In the genomic region with DNA sequence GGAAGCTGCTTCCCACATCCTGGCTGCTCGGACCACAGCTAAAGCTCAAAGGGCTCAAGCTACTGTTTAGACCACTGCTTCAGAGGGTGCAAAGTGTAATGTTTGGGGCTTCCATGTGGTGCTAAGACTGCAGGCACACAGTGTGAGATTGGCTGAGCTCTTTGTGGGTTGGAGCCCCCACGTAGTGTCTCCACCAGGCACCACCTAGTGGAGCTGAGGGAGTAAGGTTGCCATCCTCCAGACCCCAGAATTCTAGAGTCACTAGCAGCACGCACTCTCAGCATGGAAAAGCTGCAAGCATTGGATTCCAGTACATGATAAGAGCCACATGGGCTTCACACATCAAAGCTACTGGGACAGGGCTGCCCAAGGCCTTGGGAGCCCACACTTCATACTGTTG, we compare ENCODE assay signal across 17 cellular contexts. TPM values are rescaled to one million over a fixed set of nuclear protein-coding genes. Genes with fewer than 3 reads are reported as not detected.
A peak's percentile ranks its signal among the peaks of the same experiment; 100 is the strongest.
DNase-seq lines count a peak whose midpoint lies in the region; ATAC-seq and TF ChIP-seq lines count a peak whose summit lies in the region.
"Had no signal": no experiment of that assay in that cellular context is flagged by ENCODE, and none has a peak within 500 bp of the region (broad histone marks: within the 10 kb centered on the region; RNA-seq: fewer than 3 reads in every experiment).

No MANE protein-coding gene starts in this region.

- H3K4me3 ChIP-seq in Loucy (ENCODE audit: low read length, poor library complexity, severe bottlenecking) (no peak overlapping the region), WERI-Rb-1 (ENCODE audit: low read depth, low read length) (no peak overlapping the region), mesendoderm (ENCODE audit: low read length) (no peak overlapping the region)
- H3K4me3 ChIP-seq: SK-N-MC had no signal

- no peak for ATAC-seq in HG03025 (IDR thresholded peaks at IDR 0.05; ENCODE audit: low FRiP score, unreplicated experiment)
- no peak for ATAC-seq in HG02678 (IDR thresholded peaks at IDR 0.05; ENCODE audit: unreplicated experiment)

- no peak overlapping the region for H3K9ac ChIP-seq in Loucy (ENCODE audit: low read depth, low read length, poor library complexity, severe bottlenecking)
- H3K9ac ChIP-seq in mesendoderm (ENCODE audit: low read length) = no peak overlapping the region

- H3K18ac ChIP-seq in mesendoderm (ENCODE audit: low read length) = no peak overlapping the region

- no peaks in the 10 kb centered on the region for H3K79me1 ChIP-seq in mesendoderm (ENCODE audit: low read length)

- H3K79me2 ChIP-seq in Loucy (ENCODE audit: insufficient read depth, low read length) = peaks cover 45% of the 10 kb centered on the region
- H3K79me2 ChIP-seq in mesendoderm (ENCODE audit: control insufficient read depth, insufficient read depth, low read length) = no peaks in the 10 kb centered on the region

- H4K20me1 ChIP-seq in Loucy (ENCODE audit: insufficient read depth, low read length, poor library complexity, severe bottlenecking) = peaks cover 39% of the 10 kb centered on the region

- H3K27ac ChIP-seq in WERI-Rb-1 (no peak overlapping the region), mesendoderm (ENCODE audit: low read depth, low read length) (no peak overlapping the region)
- H3K27ac ChIP-seq: HL-60, SK-N-MC had no signal

- no peak overlapping the region for H3K4ac ChIP-seq in mesendoderm (ENCODE audit: low read depth, low read length)

- H3K56ac ChIP-seq in mesendoderm (ENCODE audit: low read length) = no peak overlapping the region

- H3K4me1 ChIP-seq in Loucy (ENCODE audit: insufficient read depth, low read length, poor library complexity, severe bottlenecking) = peaks cover 11% of the 10 kb centered on the region
- H3K4me1 ChIP-seq in mesendoderm (ENCODE audit: control insufficient read depth, low read depth, low read length) = no peaks in the 10 kb centered on the region

- no peak overlapping the region for H2AFZ ChIP-seq in Loucy (ENCODE audit: low read length)

- no peaks in the 10 kb centered on the region for H3K9me2 ChIP-seq in Loucy (replicated peaks; ENCODE audit: low read depth, low read length)

- H3K23ac ChIP-seq in mesendoderm (ENCODE audit: low read length) = no peak overlapping the region

- H2AK5ac ChIP-seq in mesendoderm (ENCODE audit: low read length) = no peak overlapping the region

- DNase-seq in DMS 273 (lab: John Stamatoyannopoulos, UW; ENCODE audit: unreplicated experiment) = peak; percentile 12
- no peak for DNase-seq in DMS 273 treated with DMSO at 0.1 percent for 48 hours (lab: John Stamatoyannopoulos, UW)
- DNase-seq in WERI-Rb-1 = no peak
- DNase-seq in mesendoderm = peak; percentile 51
- DNase-seq in T-helper 2 cell = no peak
- DNase-seq: 8988T, DMS153, GF-D8, NCI-H1105 treated with DMSO at 0.1 percent for 48 hours, NCI-H1694 treated with DMSO at 0.1 percent for 48 hours, NCI-H2227 treated with DMSO at 0.1 percent for 48 hours, Right ventricle myocardium superior had no signal

- no peak overlapping the region for H4K5ac ChIP-seq in mesendoderm (ENCODE audit: low read length)

- no peak overlapping the region for H2BK15ac ChIP-seq in mesendoderm (replicated peaks; ENCODE audit: low read depth)

- TF ChIP-seq CTCF in Loucy (conservative IDR thresholded peaks at IDR 0.05; ENCODE audit: low read length) = peak; percentile 52
- peak; percentile 53; the same call in 1 of the 2 replicates for TF ChIP-seq CTCF in WERI-Rb-1 (IDR thresholded peaks at IDR 0.05; ENCODE audit: low read depth, low read length)

- WGBS in mesendoderm (ENCODE audit: extremely low coverage, insufficient coverage, low lambda C conversion rate) = no CpG with 5 or more reads among the region's 3 CpGs

- H3F3A ChIP-seq in Loucy (ENCODE audit: low read depth) = no peaks in the 10 kb centered on the region

- H3K4me2 ChIP-seq in Loucy (ENCODE audit: low read depth, low read length, poor library complexity, severe bottlenecking) (no peak overlapping the region), mesendoderm (ENCODE audit: low read length) (no peak overlapping the region)

- no peak overlapping the region for H4K8ac ChIP-seq in mesendoderm (ENCODE audit: low read depth, low read length)

- H3K27me3 ChIP-seq in Loucy (ENCODE audit: insufficient read depth, low read length, poor library complexity, severe bottlenecking) (no peaks in the 10 kb centered on the region), WERI-Rb-1 (ENCODE audit: insufficient read depth, low read depth, severe bottlenecking) (peaks cover 7% of the 10 kb centered on the region), mesendoderm (ENCODE audit: insufficient read depth, low read length, poor library complexity) (no peaks in the 10 kb centered on the region)

- H2BK5ac ChIP-seq in mesendoderm (ENCODE audit: low read length) = no peak overlapping the region

- H2BK120ac ChIP-seq in mesendoderm (ENCODE audit: low read depth, low read length) = no peak overlapping the region

- no peaks in the 10 kb centered on the region for H3K9me3 ChIP-seq in Loucy (ENCODE audit: insufficient read depth, low read depth, low read length)
- H3K9me3 ChIP-seq in WERI-Rb-1 (ENCODE audit: severe bottlenecking) = no peaks in the 10 kb centered on the region

- H3K36me3 ChIP-seq in Loucy (ENCODE audit: insufficient read depth, low read length) = peaks cover 8% of the 10 kb centered on the region; the same call in 1 of the 2 replicates
- no peaks in the 10 kb centered on the region for H3K36me3 ChIP-seq in WERI-Rb-1
- no peaks in the 10 kb centered on the region for H3K36me3 ChIP-seq in mesendoderm (ENCODE audit: control insufficient read depth, insufficient read depth, low read length)

RNA-seq across cellular contexts. Expression of a gene that starts 9.3 kb away (rescaled TPM):
- polyA plus RNA-seq in mesendoderm (2013, experiment 1 of 2) = not detected
- not detected for polyA plus RNA-seq in mesendoderm (2013, experiment 2 of 2)

Comparison
In these comparisons a context has a peak if more than half of its experiments do, and no peak if none do; other contexts are left out.
1. DNase-seq: peak in DMS 273 (single experiment) and mesendoderm (single experiment); none in DMS 273 treated with DMSO at 0.1 percent for 48 hours (single experiment), WERI-Rb-1 (single experiment) and T-helper 2 cell (0 of 5).